Comparison of ENCODE assay signal across 1 cellular context in the genomic region with DNA sequence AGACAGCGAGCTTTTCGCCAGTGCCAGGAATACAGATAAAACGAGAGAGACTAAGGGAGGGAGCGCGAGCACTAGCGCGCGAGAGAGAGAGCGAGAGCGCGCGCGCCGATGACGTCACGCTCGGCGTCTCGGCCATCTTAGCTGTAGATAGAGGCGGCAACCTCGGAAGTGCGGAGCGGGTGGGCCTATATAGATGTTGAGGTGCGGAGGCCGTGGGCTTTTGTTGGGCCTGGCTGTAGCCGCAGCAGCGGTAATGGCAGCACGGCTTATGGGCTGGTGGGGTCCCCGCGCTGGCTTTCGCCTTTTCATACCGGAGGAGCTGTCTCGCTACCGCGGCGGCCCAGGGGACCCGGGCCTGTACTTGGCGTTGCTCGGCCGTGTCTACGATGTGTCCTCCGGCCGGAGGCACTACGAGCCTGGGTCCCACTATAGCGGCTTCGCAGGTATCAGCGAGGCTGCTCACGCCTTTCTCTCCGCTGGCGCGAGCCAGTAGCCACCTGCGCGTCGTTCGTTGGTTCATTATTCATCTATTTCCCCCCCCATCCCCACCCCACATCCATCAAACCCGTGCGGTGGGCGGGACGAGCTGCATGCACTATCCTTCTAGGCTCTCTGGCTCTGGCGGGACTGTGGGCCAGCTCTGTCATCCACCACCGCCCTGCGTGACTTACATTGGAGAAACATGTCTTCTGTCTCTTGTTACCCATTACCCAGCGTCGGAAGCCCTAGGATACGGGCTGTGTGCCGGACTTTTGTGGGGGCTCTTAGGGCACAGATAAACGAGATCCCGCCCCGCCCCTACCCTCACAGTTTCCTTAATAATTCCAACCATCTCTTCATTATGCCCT.
A peak's percentile ranks its signal among the peaks of the same experiment; 100 is the strongest.
TF ChIP-seq lines count a peak whose summit lies in the region.

No MANE protein-coding gene starts in this region.

TF ChIP-seq in HepG2, 621 proteins besides CTCF, POLR2A, EP300 and RAD21 (continued from another document and continues in another):
- TF ChIP-seq, protein P1, sequence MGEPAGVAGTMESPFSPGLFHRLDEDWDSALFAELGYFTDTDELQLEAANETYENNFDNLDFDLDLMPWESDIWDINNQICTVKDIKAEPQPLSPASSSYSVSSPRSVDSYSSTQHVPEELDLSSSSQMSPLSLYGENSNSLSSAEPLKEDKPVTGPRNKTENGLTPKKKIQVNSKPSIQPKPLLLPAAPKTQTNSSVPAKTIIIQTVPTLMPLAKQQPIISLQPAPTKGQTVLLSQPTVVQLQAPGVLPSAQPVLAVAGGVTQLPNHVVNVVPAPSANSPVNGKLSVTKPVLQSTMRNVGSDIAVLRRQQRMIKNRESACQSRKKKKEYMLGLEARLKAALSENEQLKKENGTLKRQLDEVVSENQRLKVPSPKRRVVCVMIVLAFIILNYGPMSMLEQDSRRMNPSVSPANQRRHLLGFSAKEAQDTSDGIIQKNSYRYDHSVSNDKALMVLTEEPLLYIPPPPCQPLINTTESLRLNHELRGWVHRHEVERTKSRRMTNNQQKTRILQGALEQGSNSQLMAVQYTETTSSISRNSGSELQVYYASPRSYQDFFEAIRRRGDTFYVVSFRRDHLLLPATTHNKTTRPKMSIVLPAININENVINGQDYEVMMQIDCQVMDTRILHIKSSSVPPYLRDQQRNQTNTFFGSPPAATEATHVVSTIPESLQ (CRISPR knock-in tag; conservative IDR thresholded peaks at IDR 0.05): peak; percentile 57; the same call in 1 of the 2 replicates
- TF ChIP-seq ZNF264 (CRISPR knock-in tag; IDR thresholded peaks at IDR 0.05): peak; percentile 98
- TF ChIP-seq ARNTL (CRISPR knock-in tag; IDR thresholded peaks at IDR 0.05): no peak
- no peak; the same call in 1 of the 2 replicates for TF ChIP-seq ZBTB1 (CRISPR knock-in tag; IDR thresholded peaks at IDR 0.05; ENCODE audit: borderline replicate concordance)
- TF ChIP-seq, protein P2, sequence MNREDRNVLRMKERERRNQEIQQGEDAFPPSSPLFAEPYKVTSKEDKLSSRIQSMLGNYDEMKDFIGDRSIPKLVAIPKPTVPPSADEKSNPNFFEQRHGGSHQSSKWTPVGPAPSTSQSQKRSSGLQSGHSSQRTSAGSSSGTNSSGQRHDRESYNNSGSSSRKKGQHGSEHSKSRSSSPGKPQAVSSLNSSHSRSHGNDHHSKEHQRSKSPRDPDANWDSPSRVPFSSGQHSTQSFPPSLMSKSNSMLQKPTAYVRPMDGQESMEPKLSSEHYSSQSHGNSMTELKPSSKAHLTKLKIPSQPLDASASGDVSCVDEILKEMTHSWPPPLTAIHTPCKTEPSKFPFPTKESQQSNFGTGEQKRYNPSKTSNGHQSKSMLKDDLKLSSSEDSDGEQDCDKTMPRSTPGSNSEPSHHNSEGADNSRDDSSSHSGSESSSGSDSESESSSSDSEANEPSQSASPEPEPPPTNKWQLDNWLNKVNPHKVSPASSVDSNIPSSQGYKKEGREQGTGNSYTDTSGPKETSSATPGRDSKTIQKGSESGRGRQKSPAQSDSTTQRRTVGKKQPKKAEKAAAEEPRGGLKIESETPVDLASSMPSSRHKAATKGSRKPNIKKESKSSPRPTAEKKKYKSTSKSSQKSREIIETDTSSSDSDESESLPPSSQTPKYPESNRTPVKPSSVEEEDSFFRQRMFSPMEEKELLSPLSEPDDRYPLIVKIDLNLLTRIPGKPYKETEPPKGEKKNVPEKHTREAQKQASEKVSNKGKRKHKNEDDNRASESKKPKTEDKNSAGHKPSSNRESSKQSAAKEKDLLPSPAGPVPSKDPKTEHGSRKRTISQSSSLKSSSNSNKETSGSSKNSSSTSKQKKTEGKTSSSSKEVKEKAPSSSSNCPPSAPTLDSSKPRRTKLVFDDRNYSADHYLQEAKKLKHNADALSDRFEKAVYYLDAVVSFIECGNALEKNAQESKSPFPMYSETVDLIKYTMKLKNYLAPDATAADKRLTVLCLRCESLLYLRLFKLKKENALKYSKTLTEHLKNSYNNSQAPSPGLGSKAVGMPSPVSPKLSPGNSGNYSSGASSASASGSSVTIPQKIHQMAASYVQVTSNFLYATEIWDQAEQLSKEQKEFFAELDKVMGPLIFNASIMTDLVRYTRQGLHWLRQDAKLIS (CRISPR knock-in tag; IDR thresholded peaks at IDR 0.05): no peak
- TF ChIP-seq, protein P3, sequence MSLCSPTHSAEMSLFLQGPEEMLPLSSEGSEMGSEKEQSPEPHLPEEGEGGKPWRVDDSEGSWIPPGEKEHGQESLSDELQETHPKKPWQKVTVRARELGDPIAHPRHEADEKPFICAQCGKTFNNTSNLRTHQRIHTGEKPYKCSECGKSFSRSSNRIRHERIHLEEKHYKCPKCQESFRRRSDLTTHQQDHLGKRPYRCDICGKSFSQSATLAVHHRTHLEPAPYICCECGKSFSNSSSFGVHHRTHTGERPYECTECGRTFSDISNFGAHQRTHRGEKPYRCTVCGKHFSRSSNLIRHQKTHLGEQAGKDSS (CRISPR knock-in tag; IDR thresholded peaks at IDR 0.05; ENCODE audit: borderline replicate concordance, low read depth): no peak; the same call in 1 of the 2 replicates
- TF ChIP-seq, protein P4, sequence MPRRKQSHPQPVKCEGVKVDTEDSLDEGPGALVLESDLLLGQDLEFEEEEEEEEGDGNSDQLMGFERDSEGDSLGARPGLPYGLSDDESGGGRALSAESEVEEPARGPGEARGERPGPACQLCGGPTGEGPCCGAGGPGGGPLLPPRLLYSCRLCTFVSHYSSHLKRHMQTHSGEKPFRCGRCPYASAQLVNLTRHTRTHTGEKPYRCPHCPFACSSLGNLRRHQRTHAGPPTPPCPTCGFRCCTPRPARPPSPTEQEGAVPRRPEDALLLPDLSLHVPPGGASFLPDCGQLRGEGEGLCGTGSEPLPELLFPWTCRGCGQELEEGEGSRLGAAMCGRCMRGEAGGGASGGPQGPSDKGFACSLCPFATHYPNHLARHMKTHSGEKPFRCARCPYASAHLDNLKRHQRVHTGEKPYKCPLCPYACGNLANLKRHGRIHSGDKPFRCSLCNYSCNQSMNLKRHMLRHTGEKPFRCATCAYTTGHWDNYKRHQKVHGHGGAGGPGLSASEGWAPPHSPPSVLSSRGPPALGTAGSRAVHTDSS (CRISPR knock-in tag; conservative IDR thresholded peaks at IDR 0.05): no peak
- TF ChIP-seq, protein P5, sequence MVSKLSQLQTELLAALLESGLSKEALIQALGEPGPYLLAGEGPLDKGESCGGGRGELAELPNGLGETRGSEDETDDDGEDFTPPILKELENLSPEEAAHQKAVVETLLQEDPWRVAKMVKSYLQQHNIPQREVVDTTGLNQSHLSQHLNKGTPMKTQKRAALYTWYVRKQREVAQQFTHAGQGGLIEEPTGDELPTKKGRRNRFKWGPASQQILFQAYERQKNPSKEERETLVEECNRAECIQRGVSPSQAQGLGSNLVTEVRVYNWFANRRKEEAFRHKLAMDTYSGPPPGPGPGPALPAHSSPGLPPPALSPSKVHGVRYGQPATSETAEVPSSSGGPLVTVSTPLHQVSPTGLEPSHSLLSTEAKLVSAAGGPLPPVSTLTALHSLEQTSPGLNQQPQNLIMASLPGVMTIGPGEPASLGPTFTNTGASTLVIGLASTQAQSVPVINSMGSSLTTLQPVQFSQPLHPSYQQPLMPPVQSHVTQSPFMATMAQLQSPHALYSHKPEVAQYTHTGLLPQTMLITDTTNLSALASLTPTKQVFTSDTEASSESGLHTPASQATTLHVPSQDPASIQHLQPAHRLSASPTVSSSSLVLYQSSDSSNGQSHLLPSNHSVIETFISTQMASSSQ (IDR thresholded peaks at IDR 0.05; ENCODE audit: low read depth): no peak
- TF ChIP-seq, protein P5 (CRISPR knock-in tag; IDR thresholded peaks at IDR 0.05; ENCODE audit: borderline replicate concordance): no peak
- TF ChIP-seq MEIS1 (CRISPR knock-in tag; IDR thresholded peaks at IDR 0.05; ENCODE audit: borderline replicate concordance): no peak
- TF ChIP-seq BRD4 (CRISPR knock-in tag; IDR thresholded peaks at IDR 0.05): no peak; the same call in 1 of the 2 replicates
- TF ChIP-seq, protein P6, sequence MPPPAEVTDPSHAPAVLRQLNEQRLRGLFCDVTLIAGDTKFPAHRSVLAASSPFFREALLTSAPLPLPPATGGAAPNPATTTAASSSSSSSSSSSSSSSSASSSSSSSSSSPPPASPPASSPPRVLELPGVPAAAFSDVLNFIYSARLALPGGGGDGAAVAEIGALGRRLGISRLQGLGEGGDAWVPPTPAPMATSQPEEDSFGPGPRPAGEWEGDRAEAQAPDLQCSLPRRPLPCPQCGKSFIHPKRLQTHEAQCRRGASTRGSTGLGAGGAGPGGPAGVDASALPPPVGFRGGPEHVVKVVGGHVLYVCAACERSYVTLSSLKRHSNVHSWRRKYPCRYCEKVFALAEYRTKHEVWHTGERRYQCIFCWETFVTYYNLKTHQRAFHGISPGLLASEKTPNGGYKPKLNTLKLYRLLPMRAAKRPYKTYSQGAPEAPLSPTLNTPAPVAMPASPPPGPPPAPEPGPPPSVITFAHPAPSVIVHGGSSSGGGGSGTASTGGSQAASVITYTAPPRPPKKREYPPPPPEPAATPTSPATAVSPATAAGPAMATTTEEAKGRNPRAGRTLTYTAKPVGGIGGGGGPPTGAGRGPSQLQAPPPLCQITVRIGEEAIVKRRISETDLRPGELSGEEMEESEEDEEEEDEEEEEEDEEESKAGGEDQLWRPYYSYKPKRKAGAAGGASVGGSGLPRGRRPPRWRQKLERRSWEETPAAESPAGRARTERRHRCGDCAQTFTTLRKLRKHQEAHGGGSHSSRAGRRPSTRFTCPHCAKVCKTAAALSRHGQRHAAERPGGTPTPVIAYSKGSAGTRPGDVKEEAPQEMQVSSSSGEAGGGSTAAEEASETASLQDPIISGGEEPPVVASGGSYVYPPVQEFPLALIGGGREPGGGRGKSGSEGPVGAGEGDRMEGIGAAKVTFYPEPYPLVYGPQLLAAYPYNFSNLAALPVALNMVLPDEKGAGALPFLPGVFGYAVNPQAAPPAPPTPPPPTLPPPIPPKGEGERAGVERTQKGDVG (CRISPR knock-in tag; IDR thresholded peaks at IDR 0.05; ENCODE audit: borderline replicate concordance): no peak
- TF ChIP-seq, protein P7, sequence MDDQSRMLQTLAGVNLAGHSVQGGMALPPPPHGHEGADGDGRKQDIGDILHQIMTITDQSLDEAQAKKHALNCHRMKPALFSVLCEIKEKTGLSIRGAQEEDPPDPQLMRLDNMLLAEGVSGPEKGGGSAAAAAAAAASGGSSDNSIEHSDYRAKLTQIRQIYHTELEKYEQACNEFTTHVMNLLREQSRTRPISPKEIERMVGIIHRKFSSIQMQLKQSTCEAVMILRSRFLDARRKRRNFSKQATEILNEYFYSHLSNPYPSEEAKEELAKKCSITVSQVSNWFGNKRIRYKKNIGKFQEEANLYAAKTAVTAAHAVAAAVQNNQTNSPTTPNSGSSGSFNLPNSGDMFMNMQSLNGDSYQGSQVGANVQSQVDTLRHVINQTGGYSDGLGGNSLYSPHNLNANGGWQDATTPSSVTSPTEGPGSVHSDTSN (CRISPR knock-in tag; IDR thresholded peaks at IDR 0.05; ENCODE audit: borderline replicate concordance): no peak
- no peak for TF ChIP-seq ONECUT2 (CRISPR knock-in tag; IDR thresholded peaks at IDR 0.05)
- TF ChIP-seq HIVEP1 (CRISPR knock-in tag; IDR thresholded peaks at IDR 0.05): no peak; the same call in 1 of the 2 replicates
- TF ChIP-seq ZNF557 (CRISPR knock-in tag; IDR thresholded peaks at IDR 0.05): no peak
- TF ChIP-seq, protein P8, sequence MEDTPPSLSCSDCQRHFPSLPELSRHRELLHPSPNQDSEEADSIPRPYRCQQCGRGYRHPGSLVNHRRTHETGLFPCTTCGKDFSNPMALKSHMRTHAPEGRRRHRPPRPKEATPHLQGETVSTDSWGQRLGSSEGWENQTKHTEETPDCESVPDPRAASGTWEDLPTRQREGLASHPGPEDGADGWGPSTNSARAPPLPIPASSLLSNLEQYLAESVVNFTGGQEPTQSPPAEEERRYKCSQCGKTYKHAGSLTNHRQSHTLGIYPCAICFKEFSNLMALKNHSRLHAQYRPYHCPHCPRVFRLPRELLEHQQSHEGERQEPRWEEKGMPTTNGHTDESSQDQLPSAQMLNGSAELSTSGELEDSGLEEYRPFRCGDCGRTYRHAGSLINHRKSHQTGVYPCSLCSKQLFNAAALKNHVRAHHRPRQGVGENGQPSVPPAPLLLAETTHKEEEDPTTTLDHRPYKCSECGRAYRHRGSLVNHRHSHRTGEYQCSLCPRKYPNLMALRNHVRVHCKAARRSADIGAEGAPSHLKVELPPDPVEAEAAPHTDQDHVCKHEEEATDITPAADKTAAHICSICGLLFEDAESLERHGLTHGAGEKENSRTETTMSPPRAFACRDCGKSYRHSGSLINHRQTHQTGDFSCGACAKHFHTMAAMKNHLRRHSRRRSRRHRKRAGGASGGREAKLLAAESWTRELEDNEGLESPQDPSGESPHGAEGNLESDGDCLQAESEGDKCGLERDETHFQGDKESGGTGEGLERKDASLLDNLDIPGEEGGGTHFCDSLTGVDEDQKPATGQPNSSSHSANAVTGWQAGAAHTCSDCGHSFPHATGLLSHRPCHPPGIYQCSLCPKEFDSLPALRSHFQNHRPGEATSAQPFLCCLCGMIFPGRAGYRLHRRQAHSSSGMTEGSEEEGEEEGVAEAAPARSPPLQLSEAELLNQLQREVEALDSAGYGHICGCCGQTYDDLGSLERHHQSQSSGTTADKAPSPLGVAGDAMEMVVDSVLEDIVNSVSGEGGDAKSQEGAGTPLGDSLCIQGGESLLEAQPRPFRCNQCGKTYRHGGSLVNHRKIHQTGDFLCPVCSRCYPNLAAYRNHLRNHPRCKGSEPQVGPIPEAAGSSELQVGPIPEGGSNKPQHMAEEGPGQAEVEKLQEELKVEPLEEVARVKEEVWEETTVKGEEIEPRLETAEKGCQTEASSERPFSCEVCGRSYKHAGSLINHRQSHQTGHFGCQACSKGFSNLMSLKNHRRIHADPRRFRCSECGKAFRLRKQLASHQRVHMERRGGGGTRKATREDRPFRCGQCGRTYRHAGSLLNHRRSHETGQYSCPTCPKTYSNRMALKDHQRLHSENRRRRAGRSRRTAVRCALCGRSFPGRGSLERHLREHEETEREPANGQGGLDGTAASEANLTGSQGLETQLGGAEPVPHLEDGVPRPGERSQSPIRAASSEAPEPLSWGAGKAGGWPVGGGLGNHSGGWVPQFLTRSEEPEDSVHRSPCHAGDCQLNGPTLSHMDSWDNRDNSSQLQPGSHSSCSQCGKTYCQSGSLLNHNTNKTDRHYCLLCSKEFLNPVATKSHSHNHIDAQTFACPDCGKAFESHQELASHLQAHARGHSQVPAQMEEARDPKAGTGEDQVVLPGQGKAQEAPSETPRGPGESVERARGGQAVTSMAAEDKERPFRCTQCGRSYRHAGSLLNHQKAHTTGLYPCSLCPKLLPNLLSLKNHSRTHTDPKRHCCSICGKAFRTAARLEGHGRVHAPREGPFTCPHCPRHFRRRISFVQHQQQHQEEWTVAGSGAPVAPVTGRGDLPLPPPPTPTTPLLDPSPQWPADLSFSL (CRISPR knock-in tag; IDR thresholded peaks at IDR 0.05): peak; percentile 33; the same call in 1 of the 2 replicates
- no peak; a peak in 1 of 4 replicates for TF ChIP-seq KLF16 (CRISPR knock-in tag; IDR thresholded peaks at IDR 0.05)
- TF ChIP-seq ZC3H4 (CRISPR knock-in tag; IDR thresholded peaks at IDR 0.05; ENCODE audit: borderline replicate concordance): peak; percentile 77; the same call in 1 of the 2 replicates
- no peak for TF ChIP-seq MZF1 (CRISPR knock-in tag; IDR thresholded peaks at IDR 0.05; ENCODE audit: borderline replicate concordance)
- TF ChIP-seq ZBTB38 (CRISPR knock-in tag; IDR thresholded peaks at IDR 0.05): peak; percentile 27; the same call in 1 of the 2 replicates
- TF ChIP-seq GFI1 (CRISPR knock-in tag; IDR thresholded peaks at IDR 0.05; ENCODE audit: borderline replicate concordance): no peak
- TF ChIP-seq ZFAT (CRISPR knock-in tag; conservative IDR thresholded peaks at IDR 0.05): no peak
